In the genomic region with DNA sequence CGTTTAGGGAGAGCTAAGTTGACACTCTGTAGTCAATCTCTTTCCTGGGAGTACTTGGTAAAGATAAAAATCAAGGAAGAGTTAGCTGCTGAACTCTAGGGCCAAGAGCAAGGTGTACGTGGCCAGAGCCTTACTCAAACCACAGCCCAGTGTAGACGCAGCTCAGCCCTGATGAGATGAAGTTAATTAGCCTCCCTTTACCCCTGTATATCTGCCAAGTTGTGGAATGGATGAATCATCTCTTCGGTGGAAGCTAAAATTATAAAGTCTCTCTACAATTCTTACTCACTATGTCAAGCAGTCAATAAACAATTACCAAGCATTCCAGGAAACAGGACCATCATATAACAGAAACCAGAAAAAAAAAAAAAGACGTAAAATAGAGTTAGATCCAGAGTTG, we compare ENCODE assay signal across 15 cellular contexts.
A peak's percentile ranks its signal among the peaks of the same experiment; 100 is the strongest.
DNase-seq lines count a peak whose midpoint lies in the region; TF ChIP-seq lines count a peak whose summit lies in the region.
"Had no signal": no experiment of that assay in that cellular context is flagged by ENCODE, and none has a peak within 500 bp of the region (broad histone marks: within the 10 kb centered on the region; RNA-seq: fewer than 3 reads in every experiment).

No MANE protein-coding gene starts in this region.

- H3K4me1 Mint-ChIP-seq in endodermal cell: no peaks in the 10 kb centered on the region
- H3K4me1 Mint-ChIP-seq: activated B cell treated with CpG ODN at 0.5 μM for 24 hours; activated naive CD4-positive, alpha-beta T cell treated with anti-CD3 and anti-CD28 coated beads, Interleukin-2, amount 50 U/mL, for 24 hours; central memory CD8-positive, alpha-beta T cell; T-cell had no signal

- no peaks in the 10 kb centered on the region for H3K36me3 ChIP-seq in endodermal cell (ENCODE audit: control insufficient read depth, insufficient read depth, low read length)

- H3K4me1 ChIP-seq in endodermal cell (ENCODE audit: control insufficient read depth, insufficient read depth, low read length): peaks cover under 1% of the 10 kb centered on the region

- H3K27ac ChIP-seq in endodermal cell (ENCODE audit: low read depth, low read length): no peak overlapping the region

- 88 to 89% methylated on average over 3 to 4 of the region's 5 CpGs for WGBS in endodermal cell (ENCODE audit: insufficient coverage in 1 of 2, insufficient read length in 1 of 2), 2 experiments

- H3K27me3 ChIP-seq in endodermal cell (ENCODE audit: control insufficient read depth, insufficient read depth, low read length, poor library complexity, severe bottlenecking): no peaks in the 10 kb centered on the region

- no peak overlapping the region for H3K4me3 ChIP-seq in endodermal cell (ENCODE audit: low read length)

- H3K27me3 Mint-ChIP-seq in endodermal cell (ENCODE audit: insufficient read depth): no peaks in the 10 kb centered on the region
- H3K27me3 Mint-ChIP-seq: activated B cell treated with CpG ODN at 0.5 μM for 24 hours; activated naive CD4-positive, alpha-beta T cell treated with anti-CD3 and anti-CD28 coated beads, Interleukin-2, amount 50 U/mL, for 24 hours; central memory CD8-positive, alpha-beta T cell had no signal

- no peak for TF ChIP-seq CTCF in endodermal cell (conservative IDR thresholded peaks at IDR 0.05)

- H3K9ac ChIP-seq in endodermal cell (ENCODE audit: extremely low read depth, low read length, poor library complexity, severe bottlenecking): no peak overlapping the region

- H3K9me3 Mint-ChIP-seq in endodermal cell: no peaks in the 10 kb centered on the region
- H3K9me3 Mint-ChIP-seq: activated B cell treated with CpG ODN at 0.5 μM for 24 hours; activated naive CD4-positive, alpha-beta T cell treated with anti-CD3 and anti-CD28 coated beads, Interleukin-2, amount 50 U/mL, for 24 hours; central memory CD8-positive, alpha-beta T cell; T-cell had no signal

- no peaks in the 10 kb centered on the region for H3K9me3 ChIP-seq in endodermal cell (ENCODE audit: control insufficient read depth, low read length)

- H3K36me3 Mint-ChIP-seq in endodermal cell (ENCODE audit: low read depth): no peaks in the 10 kb centered on the region
- H3K36me3 Mint-ChIP-seq: activated naive CD4-positive, alpha-beta T cell treated with anti-CD3 and anti-CD28 coated beads, Interleukin-2, amount 50 U/mL, for 24 hours; T-cell had no signal

- no peak overlapping the region for H3K27ac Mint-ChIP-seq in endodermal cell
- H3K27ac Mint-ChIP-seq: activated B cell treated with CpG ODN at 0.5 μM for 24 hours; activated naive CD4-positive, alpha-beta T cell treated with anti-CD3 and anti-CD28 coated beads, Interleukin-2, amount 50 U/mL, for 24 hours; T-cell had no signal

- H3K4me3 Mint-ChIP-seq in endodermal cell: no peak overlapping the region
- H3K4me3 Mint-ChIP-seq: activated B cell treated with CpG ODN at 0.5 μM for 24 hours; activated naive CD4-positive, alpha-beta T cell treated with anti-CD3 and anti-CD28 coated beads, Interleukin-2, amount 50 U/mL, for 24 hours; central memory CD8-positive, alpha-beta T cell; T-cell had no signal

- DNase-seq in EL (peak; percentile 76), HT-29 (ENCODE audit: low spot score) (peak; percentile 46), astrocyte of the hippocampus (ENCODE audit: low read depth, low spot score) (peak; percentile 71), kidney tubule cell (ENCODE audit: low spot score) (peak; percentile 44), endodermal cell (no peak), DMS53 (lab: John Stamatoyannopoulos, UW) (no peak), CD1c-positive myeloid dendritic cell (ENCODE audit: extremely low spot score) (no peak)
- DNase-seq in stimulated activated CD4-positive, alpha-beta T cell treated with anti-CD3 and anti-CD28 coated beads, Interleukin-4, amount 100 ng/mL, for 24 hours: no peak
- DNase-seq: activated B cell treated with CpG ODN at 0.5 μM for 24 hours, C1 segment of cervical spinal cord, NCI-H2107, NCI-H82, T-cell had no signal

Comparison
In these comparisons a context has a peak if more than half of its experiments do, and no peak if none do; other contexts are left out.
1. DNase-seq: peak in EL (single experiment), HT-29 (single experiment), astrocyte of the hippocampus (single experiment) and kidney tubule cell (single experiment); none in endodermal cell (single experiment), DMS53 (single experiment), CD1c-positive myeloid dendritic cell (single experiment) and stimulated activated CD4-positive, alpha-beta T cell treated with anti-CD3 and anti-CD28 coated beads, Interleukin-4, amount 100 ng/mL, for 24 hours (single experiment).